Comparison of ENCODE assay signal across 1 cellular context in genomic region chr12:114672817-114673168, GRCh38.
TF ChIP-seq lines count a peak whose summit lies in the region.

No MANE protein-coding gene starts in this region.

TF ChIP-seq in IMR-90, 13 proteins besides CTCF, POLR2A, EP300 and RAD21:
- no peak for TF ChIP-seq BHLHE40 (IDR thresholded peaks at IDR 0.05; ENCODE audit: low read depth, low read length)
- no peak for TF ChIP-seq MAFK (IDR thresholded peaks at IDR 0.05; ENCODE audit: low read depth, low read length)
- TF ChIP-seq ELK1 (IDR thresholded peaks at IDR 0.05; ENCODE audit: borderline replicate concordance, low read depth, low read length) = no peak
- TF ChIP-seq RFX5 (IDR thresholded peaks at IDR 0.05; ENCODE audit: low read depth, low read length) = no peak
- TF ChIP-seq RCOR1 (IDR thresholded peaks at IDR 0.05; ENCODE audit: insufficient replicate concordance, low read length) = no peak
- no peak for TF ChIP-seq NFE2L2 (IDR thresholded peaks at IDR 0.05; ENCODE audit: low read depth, low read length)
- TF ChIP-seq MAZ (IDR thresholded peaks at IDR 0.05; ENCODE audit: borderline replicate concordance, low read depth, low read length) = no peak
- TF ChIP-seq CHD1 (IDR thresholded peaks at IDR 0.05; ENCODE audit: low read depth, low read length) = no peak
- TF ChIP-seq SMC3 (IDR thresholded peaks at IDR 0.05; ENCODE audit: low read depth, low read length) = no peak
- no peak for TF ChIP-seq MXI1 (IDR thresholded peaks at IDR 0.05; ENCODE audit: borderline replicate concordance, low read depth, low read length)
- no peak for TF ChIP-seq FOS (IDR thresholded peaks at IDR 0.05; ENCODE audit: low read depth, low read length)
